In genomic region chr6:150753404-150754184, GRCh38 we compare ENCODE assay signal across 11 cellular contexts.
DNase-seq lines count a peak whose midpoint lies in the region; ATAC-seq and TF ChIP-seq lines count a peak whose summit lies in the region.
"Had no signal": no experiment of that assay in that cellular context is flagged by ENCODE, and none has a peak within 500 bp of the region (broad histone marks: within the 10 kb centered on the region; RNA-seq: fewer than 3 reads in every experiment).

No MANE protein-coding gene starts in this region.

- peaks cover 7% of the 10 kb centered on the region for H3K36me3 Mint-ChIP-seq in IgD-negative memory B cell

- H3K27ac ChIP-seq in left lung (no peak overlapping the region), substantia nigra (ENCODE audit: low read depth, low read length, poor library complexity, severe bottlenecking) (peak overlapping the region; percentile 7)
- H3K27ac ChIP-seq: right atrium auricular region had no signal

- no peaks in the 10 kb centered on the region for H3K36me3 ChIP-seq in NT2/D1 (ENCODE audit: insufficient read depth, insufficient read length, low read length)
- H3K36me3 ChIP-seq in left lung = no peaks in the 10 kb centered on the region
- H3K36me3 ChIP-seq: right atrium auricular region had no signal

- intact Hi-C loops in left lung (cut with DNase I) = no loop called here

- no peak overlapping the region for H3K4me3 Mint-ChIP-seq in IgD-negative memory B cell

- H3K27me3 ChIP-seq in NT2/D1 (ENCODE audit: insufficient read depth, insufficient read length) (no peaks in the 10 kb centered on the region), left lung (no peaks in the 10 kb centered on the region)
- H3K27me3 ChIP-seq: right atrium auricular region had no signal

- H3K4me3 ChIP-seq in NT2/D1 (ENCODE audit: insufficient read length, low read depth) (no peak overlapping the region), left lung (no peak overlapping the region)
- H3K4me3 ChIP-seq: right atrium auricular region had no signal

- peak overlapping the region; percentile 36 for H3K9ac ChIP-seq in NT2/D1 (ENCODE audit: insufficient read length, low read depth)

- no peak for TF ChIP-seq CTCF in left lung (IDR thresholded peaks at IDR 0.05)

- H3K9me3 ChIP-seq in NT2/D1 (ENCODE audit: insufficient read depth, low read length) = no peaks in the 10 kb centered on the region
- no peaks in the 10 kb centered on the region for H3K9me3 ChIP-seq in left lung
- H3K9me3 ChIP-seq: right atrium auricular region had no signal

- DNase-seq in NT2/D1 (ENCODE audit: low read depth, low spot score) (peak; percentile 66), left lung (no peak), substantia nigra (lab: John Stamatoyannopoulos, UW) (no peak)
- no peak for DNase-seq in effector CD4-positive, alpha-beta T cell
- DNase-seq: dermis blood vessel endothelial cell, NCI-H1930 had no signal

- peaks cover 0 to 2% (median 0%) of the 10 kb centered on the region in 3 donors for H3K9me3 Mint-ChIP-seq in IgD-negative memory B cell

- ATAC-seq in left lung (peak; percentile 53), HG03442 (IDR thresholded peaks at IDR 0.05; ENCODE audit: unreplicated experiment) (no peak), HG03108 (IDR thresholded peaks at IDR 0.05; ENCODE audit: unreplicated experiment) (no peak)
- ATAC-seq: Panc1 had no signal

- peak overlapping the region in 2 of 3 donors; percentile 50 to 85 for H3K27ac Mint-ChIP-seq in IgD-negative memory B cell

- H3K4me1 ChIP-seq in NT2/D1 (ENCODE audit: insufficient read depth, insufficient read length) (peaks cover 5% of the 10 kb centered on the region), left lung (no peaks in the 10 kb centered on the region)
- H3K4me1 ChIP-seq: right atrium auricular region had no signal

- H3K4me1 Mint-ChIP-seq in IgD-negative memory B cell = peaks cover 3 to 9% (median 7%) of the 10 kb centered on the region in 3 donors

- H3K27me3 Mint-ChIP-seq in IgD-negative memory B cell = no peaks in the 10 kb centered on the region
